In the genomic region with DNA sequence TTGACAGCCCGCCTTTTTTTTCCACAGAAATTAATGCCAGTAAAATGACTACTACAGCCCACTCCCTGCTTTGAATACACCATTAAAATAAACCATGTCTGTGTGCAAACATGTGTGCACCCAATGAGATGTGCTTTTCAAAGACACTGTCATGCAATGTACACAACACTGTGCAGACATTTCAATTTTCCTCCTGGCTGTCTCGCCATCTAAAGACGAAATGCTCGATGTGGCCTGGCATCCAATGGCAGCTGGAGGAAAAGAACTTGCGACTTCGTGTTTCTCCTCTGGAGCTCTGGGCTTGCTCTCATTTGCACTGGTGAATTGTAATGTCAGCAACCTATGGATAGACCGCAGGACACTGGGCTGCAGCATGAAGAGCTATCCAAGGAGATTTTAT, we compare ENCODE assay signal across 21 cellular contexts.
"Had no signal": no experiment of that assay in that cellular context is flagged by ENCODE, and none has a peak within 500 bp of the region (broad histone marks: within the 10 kb centered on the region; RNA-seq: fewer than 3 reads in every experiment).

No MANE protein-coding gene starts in this region.

- H3K4me3 ChIP-seq: gastrocnemius medialis, left ventricle myocardium inferior, lower lobe of right lung, skin epidermis, spleen, tibial artery, upper lobe of right lung, uterus had no signal

- H3K9ac ChIP-seq: parathyroid adenoma had no signal

- H3K27me3 ChIP-seq: gastrocnemius medialis, tibial artery, upper lobe of right lung, uterus had no signal

- H3K9me3 ChIP-seq: gastrocnemius medialis, left ventricle myocardium inferior, lower lobe of right lung, spleen, tibial artery, upper lobe of right lung, uterus had no signal

- DNase-seq: caudate nucleus; cerebellar nuclear complex; cortex of kidney; effector memory CD8-positive, alpha-beta T cell; foreskin fibroblast; gastrocnemius medialis; kidney glomerular epithelial cell; left colon; left ventricle myocardium inferior; lower lobe of right lung; naive B cell; right cardiac atrium; spleen; stimulated activated naive CD4-positive, alpha-beta T cell; stimulated activated naive CD8-positive, alpha-beta T cell treated with anti-CD3 and anti-CD28 coated beads, Interleukin-15, amount 100 ng/mL, for 72 hours; tibial artery; upper lobe of right lung; uterus had no signal

- H3K36me3 ChIP-seq: gastrocnemius medialis, left ventricle myocardium inferior, lower lobe of right lung, spleen, tibial artery, upper lobe of right lung, uterus had no signal

- H3K27ac ChIP-seq: gastrocnemius medialis, left ventricle myocardium inferior, lower lobe of right lung, parathyroid adenoma, spleen, upper lobe of right lung had no signal

- ATAC-seq: effector memory CD8-positive, alpha-beta T cell; gastrocnemius medialis; left colon; lower lobe of right lung; natural killer cell treated with Interleukin-12 subunit alpha and Interleukin-12 subunit beta and Interleukin-15 and Interleukin-18, amount 100 ng/mL, for 72 hours; right cardiac atrium; stimulated activated naive CD8-positive, alpha-beta T cell treated with anti-CD3 and anti-CD28 coated beads, Interleukin-15, amount 100 ng/mL, for 72 hours; upper lobe of right lung had no signal

- H3K4me1 ChIP-seq: parathyroid adenoma, upper lobe of right lung, uterus had no signal

- H3K79me2 ChIP-seq: parathyroid adenoma had no signal

- H2AFZ ChIP-seq: parathyroid adenoma had no signal
